1 cellular context compared by ENCODE assay signal in the genomic region with DNA sequence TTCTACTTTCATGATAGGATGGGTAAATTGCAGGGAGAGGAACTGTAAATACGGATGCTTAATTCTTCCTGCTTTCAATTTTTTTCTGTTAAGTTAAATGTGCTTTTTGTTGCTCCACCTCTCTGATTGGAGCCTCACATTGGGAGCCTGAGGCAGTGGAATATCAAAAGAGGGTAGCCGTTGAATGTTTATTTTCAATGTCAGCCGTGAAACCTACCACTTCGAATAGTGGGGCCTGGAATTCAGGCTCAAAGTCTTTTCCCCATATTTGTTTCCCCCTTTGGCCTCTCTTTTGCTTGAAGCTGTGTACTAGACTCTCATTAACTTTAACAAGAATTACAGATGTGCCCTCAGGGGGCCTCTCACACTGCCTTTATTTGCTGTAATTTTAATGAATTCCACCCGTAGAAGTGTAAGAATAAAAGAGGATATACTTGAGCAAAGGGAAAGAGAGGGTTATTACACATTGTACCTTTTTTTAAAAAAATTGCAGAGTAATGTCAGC.
TF ChIP-seq lines count a peak whose summit lies in the region.

No MANE protein-coding gene starts in this region.

TF ChIP-seq in SK-N-SH treated with all-trans-retinoic acid at 6 μM for 48 hours, 23 proteins besides CTCF, POLR2A, EP300 and RAD21 (continued from another document):
- TF ChIP-seq, protein P1, sequence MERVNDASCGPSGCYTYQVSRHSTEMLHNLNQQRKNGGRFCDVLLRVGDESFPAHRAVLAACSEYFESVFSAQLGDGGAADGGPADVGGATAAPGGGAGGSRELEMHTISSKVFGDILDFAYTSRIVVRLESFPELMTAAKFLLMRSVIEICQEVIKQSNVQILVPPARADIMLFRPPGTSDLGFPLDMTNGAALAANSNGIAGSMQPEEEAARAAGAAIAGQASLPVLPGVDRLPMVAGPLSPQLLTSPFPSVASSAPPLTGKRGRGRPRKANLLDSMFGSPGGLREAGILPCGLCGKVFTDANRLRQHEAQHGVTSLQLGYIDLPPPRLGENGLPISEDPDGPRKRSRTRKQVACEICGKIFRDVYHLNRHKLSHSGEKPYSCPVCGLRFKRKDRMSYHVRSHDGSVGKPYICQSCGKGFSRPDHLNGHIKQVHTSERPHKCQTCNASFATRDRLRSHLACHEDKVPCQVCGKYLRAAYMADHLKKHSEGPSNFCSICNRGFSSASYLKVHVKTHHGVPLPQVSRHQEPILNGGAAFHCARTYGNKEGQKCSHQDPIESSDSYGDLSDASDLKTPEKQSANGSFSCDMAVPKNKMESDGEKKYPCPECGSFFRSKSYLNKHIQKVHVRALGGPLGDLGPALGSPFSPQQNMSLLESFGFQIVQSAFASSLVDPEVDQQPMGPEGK (CRISPR knock-in tag; IDR thresholded peaks at IDR 0.05; ENCODE audit: borderline replicate concordance), result no peak
- TF ChIP-seq, protein P2, sequence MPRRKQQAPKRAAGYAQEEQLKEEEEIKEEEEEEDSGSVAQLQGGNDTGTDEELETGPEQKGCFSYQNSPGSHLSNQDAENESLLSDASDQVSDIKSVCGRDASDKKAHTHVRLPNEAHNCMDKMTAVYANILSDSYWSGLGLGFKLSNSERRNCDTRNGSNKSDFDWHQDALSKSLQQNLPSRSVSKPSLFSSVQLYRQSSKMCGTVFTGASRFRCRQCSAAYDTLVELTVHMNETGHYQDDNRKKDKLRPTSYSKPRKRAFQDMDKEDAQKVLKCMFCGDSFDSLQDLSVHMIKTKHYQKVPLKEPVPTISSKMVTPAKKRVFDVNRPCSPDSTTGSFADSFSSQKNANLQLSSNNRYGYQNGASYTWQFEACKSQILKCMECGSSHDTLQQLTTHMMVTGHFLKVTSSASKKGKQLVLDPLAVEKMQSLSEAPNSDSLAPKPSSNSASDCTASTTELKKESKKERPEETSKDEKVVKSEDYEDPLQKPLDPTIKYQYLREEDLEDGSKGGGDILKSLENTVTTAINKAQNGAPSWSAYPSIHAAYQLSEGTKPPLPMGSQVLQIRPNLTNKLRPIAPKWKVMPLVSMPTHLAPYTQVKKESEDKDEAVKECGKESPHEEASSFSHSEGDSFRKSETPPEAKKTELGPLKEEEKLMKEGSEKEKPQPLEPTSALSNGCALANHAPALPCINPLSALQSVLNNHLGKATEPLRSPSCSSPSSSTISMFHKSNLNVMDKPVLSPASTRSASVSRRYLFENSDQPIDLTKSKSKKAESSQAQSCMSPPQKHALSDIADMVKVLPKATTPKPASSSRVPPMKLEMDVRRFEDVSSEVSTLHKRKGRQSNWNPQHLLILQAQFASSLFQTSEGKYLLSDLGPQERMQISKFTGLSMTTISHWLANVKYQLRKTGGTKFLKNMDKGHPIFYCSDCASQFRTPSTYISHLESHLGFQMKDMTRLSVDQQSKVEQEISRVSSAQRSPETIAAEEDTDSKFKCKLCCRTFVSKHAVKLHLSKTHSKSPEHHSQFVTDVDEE (CRISPR knock-in tag; IDR thresholded peaks at IDR 0.05), result no peak
- TF ChIP-seq CSDC2 (CRISPR knock-in tag; IDR thresholded peaks at IDR 0.05) (no peak), ZNF8 (CRISPR knock-in tag; IDR thresholded peaks at IDR 0.05) (no peak), ZNF70 (CRISPR knock-in tag; IDR thresholded peaks at IDR 0.05) (no peak), ZC3H10 (CRISPR knock-in tag; IDR thresholded peaks at IDR 0.05) (no peak), RARB (CRISPR knock-in tag; IDR thresholded peaks at IDR 0.05) (no peak), PPARA (CRISPR knock-in tag; IDR thresholded peaks at IDR 0.05; ENCODE audit: borderline replicate concordance) (no peak), ARNTL (CRISPR knock-in tag; IDR thresholded peaks at IDR 0.05; ENCODE audit: borderline replicate concordance, low read depth) (no peak), ZFP30 (CRISPR knock-in tag; IDR thresholded peaks at IDR 0.05) (no peak), ESRRG (CRISPR knock-in tag; IDR thresholded peaks at IDR 0.05) (no peak), ISL1 (CRISPR knock-in tag; IDR thresholded peaks at IDR 0.05) (no peak)
- TF ChIP-seq, protein P3, sequence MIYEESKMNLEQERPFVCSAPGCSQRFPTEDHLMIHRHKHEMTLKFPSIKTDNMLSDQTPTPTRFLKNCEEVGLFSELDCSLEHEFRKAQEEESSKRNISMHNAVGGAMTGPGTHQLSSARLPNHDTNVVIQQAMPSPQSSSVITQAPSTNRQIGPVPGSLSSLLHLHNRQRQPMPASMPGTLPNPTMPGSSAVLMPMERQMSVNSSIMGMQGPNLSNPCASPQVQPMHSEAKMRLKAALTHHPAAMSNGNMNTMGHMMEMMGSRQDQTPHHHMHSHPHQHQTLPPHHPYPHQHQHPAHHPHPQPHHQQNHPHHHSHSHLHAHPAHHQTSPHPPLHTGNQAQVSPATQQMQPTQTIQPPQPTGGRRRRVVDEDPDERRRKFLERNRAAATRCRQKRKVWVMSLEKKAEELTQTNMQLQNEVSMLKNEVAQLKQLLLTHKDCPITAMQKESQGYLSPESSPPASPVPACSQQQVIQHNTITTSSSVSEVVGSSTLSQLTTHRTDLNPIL (CRISPR knock-in tag; IDR thresholded peaks at IDR 0.05; ENCODE audit: low read depth), result no peak
TF ChIP-seq in SK-N-SH treated with all-trans-retinoic acid at 6 μM for 48 hours: peak in this region for 0.
